21 cellular contexts compared by ENCODE assay signal in genomic region chr3:161031134-161031533, GRCh38.
"Had no signal": no experiment of that assay in that cellular context is flagged by ENCODE, and none has a peak within 500 bp of the region (broad histone marks: within the 10 kb centered on the region; RNA-seq: fewer than 3 reads in every experiment).

No MANE protein-coding gene starts in this region.

- H3K4me3 Mint-ChIP-seq: memory B cell; naive thymus-derived CD4-positive, alpha-beta T cell; neural progenitor cell; T-helper 1 cell treated with Interleukin-12 subunit alpha and Interleukin-12 subunit beta and Interleukin-4 antibody, amounts not matched to agents 30 μg/mL and 1 μg/mL, for 36 hours had no signal

- H2AFZ ChIP-seq: neural progenitor cell had no signal

- H3K27me3 ChIP-seq: dorsolateral prefrontal cortex, neural progenitor cell, right atrium auricular region, tibial artery, uterus had no signal

- H3K27ac ChIP-seq: dorsolateral prefrontal cortex, neural progenitor cell, right atrium auricular region, tibial artery, uterus, WERI-Rb-1 had no signal

- H3K27ac Mint-ChIP-seq: activated naive CD4-positive, alpha-beta T cell treated with anti-CD3 and anti-CD28 coated beads, Interleukin-2, amount 50 U/mL, for 72 hours; memory B cell; naive thymus-derived CD4-positive, alpha-beta T cell; neural progenitor cell; progenitor cell of endocrine pancreas; T-helper 1 cell treated with Interleukin-12 subunit alpha and Interleukin-12 subunit beta and Interleukin-4 antibody, amounts not matched to agents 30 μg/mL and 1 μg/mL, for 36 hours had no signal

- H3K9ac ChIP-seq: neural progenitor cell had no signal

- H3K27me3 Mint-ChIP-seq: memory B cell; naive thymus-derived CD4-positive, alpha-beta T cell had no signal

- H3K9me3 Mint-ChIP-seq: memory B cell had no signal

- H3K4me2 ChIP-seq: neural progenitor cell had no signal

- H3K4me3 ChIP-seq: dorsolateral prefrontal cortex, neural progenitor cell, right atrium auricular region, tibial artery, uterus had no signal

- H3K9me3 ChIP-seq: right atrium auricular region, tibial artery, uterus had no signal

- H3K4me1 ChIP-seq: right atrium auricular region, tibial artery, uterus had no signal

- DNase-seq: activated CD4-positive, alpha-beta T cell treated with anti-CD3 and anti-CD28 coated beads for 1 hour; activated gamma-delta T cell treated with Interleukin-2 at 50 U/mL for 16 hours; amygdala; caudate nucleus; dorsolateral prefrontal cortex; erythroblast; head of caudate nucleus; kidney; left ventricle myocardium superior; naive thymus-derived CD4-positive, alpha-beta T cell; stimulated activated naive CD8-positive, alpha-beta T cell treated with anti-CD3 and anti-CD28 coated beads, Interleukin-15, Interleukin-2, amounts not matched to agents 100 U/mL and 50 U/mL, for 24 hours; substantia nigra; tibial artery; uterus; WERI-Rb-1 had no signal

- H3K36me3 ChIP-seq: neural progenitor cell, right atrium auricular region, tibial artery, uterus, WERI-Rb-1 had no signal
